ENCODE assay signal across 17 cellular contexts in the genomic region with DNA sequence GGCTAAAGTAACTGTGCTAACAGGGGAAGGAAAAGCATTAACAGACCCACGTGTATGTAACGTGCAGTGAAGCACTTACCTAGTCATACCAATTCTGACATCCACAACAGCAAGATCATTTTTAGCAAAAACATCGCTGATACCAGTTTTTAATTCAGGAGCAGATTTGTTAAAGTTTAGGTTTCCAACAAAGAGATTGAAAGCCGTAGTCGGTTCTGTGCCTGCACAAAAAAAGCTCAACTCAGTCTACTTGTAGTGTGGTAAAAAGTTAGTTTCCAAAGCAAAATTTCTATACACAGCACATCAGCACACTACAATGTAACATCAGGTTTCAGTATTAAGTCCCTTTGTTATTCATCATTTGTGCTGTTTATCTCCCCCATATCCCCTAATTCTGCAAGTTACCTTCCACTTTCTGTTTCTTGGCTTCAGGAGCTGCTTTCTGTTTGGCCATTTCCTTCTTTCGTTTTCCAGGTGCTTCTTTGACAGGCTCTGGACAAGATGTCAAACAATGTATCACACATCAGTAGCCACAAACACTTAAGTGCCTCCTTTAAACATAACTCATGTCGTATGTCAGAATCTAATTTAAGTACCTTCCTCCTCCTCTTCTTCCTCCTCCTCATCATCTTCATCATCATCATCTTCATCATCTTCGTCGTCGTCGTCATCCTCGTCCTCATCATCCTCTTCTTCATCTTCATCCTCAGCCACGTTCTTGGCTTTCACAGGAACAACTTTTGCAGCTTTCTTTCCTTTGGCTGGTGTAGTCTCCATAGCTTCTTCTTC. TPM values are rescaled to one million over a fixed set of nuclear protein-coding genes. Genes with fewer than 3 reads are reported as not detected.
DNase-seq lines count a peak whose midpoint lies in the region; ATAC-seq, FAIRE-seq and TF ChIP-seq lines count a peak whose summit lies in the region.
"Had no signal": no experiment of that assay in that cellular context is flagged by ENCODE, and none has a peak within 500 bp of the region (broad histone marks: within the 10 kb centered on the region; RNA-seq: fewer than 3 reads in every experiment).

No MANE protein-coding gene starts in this region.

- in situ Hi-C loops in HepG2 (cut with HindIII; ENCODE audit: extremely low pct_ligation_motif_present, low pct_unique_long_range_greater_than_20kb), result no loop called here

- BruUV-seq in Calu3 (replicated peaks; lab: Mats Ljungman, UMichigan) (no TSS peak), HepG2 (replicated peaks; lab: Mats Ljungman, UMichigan) (no TSS peak)

- peak overlapping the region in 2 of 3 donors; percentile 48 to 82 for H3K27ac Mint-ChIP-seq in CD4-positive, CD25-positive, alpha-beta regulatory T cell
- peak overlapping the region; percentile 43 for H3K27ac Mint-ChIP-seq in Calu3 (ENCODE audit: unreplicated experiment)
- peak overlapping the region; percentile 72 for H3K27ac Mint-ChIP-seq in activated CD8-positive, alpha-beta T cell treated with anti-CD3 and anti-CD28 coated beads for 36 hours

- no peak overlapping the region for H3K27ac ChIP-seq in CD4-positive, CD25-positive, alpha-beta regulatory T cell (ENCODE audit: insufficient read depth, low read length, poor library complexity, severe bottlenecking)
- no peak overlapping the region for H3K27ac ChIP-seq in HepG2 (ENCODE audit: extremely low read length, insufficient read depth, low read length)
- H3K27ac ChIP-seq: left ventricle myocardium inferior, Peyer's patch had no signal

- H3K9me3 Mint-ChIP-seq in CD4-positive, CD25-positive, alpha-beta regulatory T cell, result no peaks in the 10 kb centered on the region
- no peaks in the 10 kb centered on the region for H3K9me3 Mint-ChIP-seq in Calu3 (ENCODE audit: low read depth, unreplicated experiment)
- no peaks in the 10 kb centered on the region for H3K9me3 Mint-ChIP-seq in activated CD8-positive, alpha-beta T cell treated with anti-CD3 and anti-CD28 coated beads for 36 hours

- CTCF ChIA-PET in Calu3 (lab: Charles Lee) (no interaction called here), HepG2 (lab: Yijun Ruan, JAX; ENCODE audit: low intra/inter-chr PET ratio, low total read pairs) (no interaction called here)
- CTCF ChIA-PET in activated CD8-positive, alpha-beta T cell treated with anti-CD3 and anti-CD28 coated beads for 36 hours (lab: Charles Lee), result interaction anchor here (0.6 to 1.5 kb wide), 3 partner anchors 9 to 96 kb away, joined by 3 to 6 read pairs (median 4); no protein-coding TSS in a partner anchor

- ATAC-seq in CD4-positive, CD25-positive, alpha-beta regulatory T cell (ENCODE audit: low read depth in 2 of 2), result no peak
- no peak for ATAC-seq in activated CD8-positive, alpha-beta T cell treated with anti-CD3 and anti-CD28 coated beads for 36 hours
- no peak for ATAC-seq in HepG2
- ATAC-seq in GM18868 (IDR thresholded peaks at IDR 0.05; ENCODE audit: unreplicated experiment), result no peak
- ATAC-seq in HG03457 (IDR thresholded peaks at IDR 0.05; ENCODE audit: unreplicated experiment), result no peak
- ATAC-seq in GM19324 (IDR thresholded peaks at IDR 0.05; ENCODE audit: low FRiP score, unreplicated experiment), result no peak

- no peaks in the 10 kb centered on the region for H3K9me3 ChIP-seq in CD4-positive, CD25-positive, alpha-beta regulatory T cell (ENCODE audit: control insufficient read depth in 2 of 2, low read length in 2 of 2)
- H3K9me3 ChIP-seq in HepG2 (ENCODE audit: low read length), result no peaks in the 10 kb centered on the region
- H3K9me3 ChIP-seq: left ventricle myocardium inferior, Peyer's patch had no signal

- H3K4me3 Mint-ChIP-seq in CD4-positive, CD25-positive, alpha-beta regulatory T cell, result peak overlapping the region; percentile 39 to 85 (median 67)
- H3K4me3 Mint-ChIP-seq in Calu3 (ENCODE audit: low read depth, unreplicated experiment), result peak overlapping the region; percentile 23
- peak overlapping the region; percentile 66 for H3K4me3 Mint-ChIP-seq in activated CD8-positive, alpha-beta T cell treated with anti-CD3 and anti-CD28 coated beads for 36 hours

- H3K9ac ChIP-seq in HepG2 (ENCODE audit: insufficient read depth, low read depth, low read length), result no peak overlapping the region

- H3K36me3 Mint-ChIP-seq in CD4-positive, CD25-positive, alpha-beta regulatory T cell, result peaks cover 71% of the 10 kb centered on the region
- H3K36me3 Mint-ChIP-seq in Calu3 (ENCODE audit: insufficient read depth, unreplicated experiment), result peaks cover 100% of the 10 kb centered on the region
- H3K36me3 Mint-ChIP-seq in activated CD8-positive, alpha-beta T cell treated with anti-CD3 and anti-CD28 coated beads for 36 hours (ENCODE audit: low read depth), result peaks cover 87% of the 10 kb centered on the region

- DNase-seq in CD4-positive, CD25-positive, alpha-beta regulatory T cell, result peak in 1 of 3 donors; percentile 25
- DNase-seq in Calu3, result no peak
- no peak for DNase-seq in activated CD8-positive, alpha-beta T cell treated with anti-CD3 and anti-CD28 coated beads for 36 hours
- no peak for DNase-seq in HepG2 (ENCODE audit: low spot score)
- DNase-seq in CD1c-positive myeloid dendritic cell (ENCODE audit: extremely low spot score), result no peak
- DNase-seq: activated CD4-positive, alpha-beta T cell treated with anti-CD3 and anti-CD28 coated beads for 4 hours; amniotic stem cell; dermis blood vessel endothelial cell; GF-D8; left ventricle myocardium inferior; NCI-H1930; NCI-H69 had no signal

- H2AFZ ChIP-seq in HepG2 (ENCODE audit: low read length), result no peak overlapping the region

- H3K27me3 ChIP-seq in CD4-positive, CD25-positive, alpha-beta regulatory T cell (ENCODE audit: control insufficient read depth, insufficient read depth, low read length), result no peaks in the 10 kb centered on the region
- H3K27me3 ChIP-seq in HepG2 (ENCODE audit: control insufficient read depth in 1 of 2, insufficient read depth in 2 of 2, low read length in 2 of 2), result no peaks in the 10 kb centered on the region; a peak in 1 of 5 replicates
- H3K27me3 ChIP-seq: Peyer's patch had no signal

- TF ChIP-seq CTCF in Calu3 (IDR thresholded peaks at IDR 0.05; ENCODE audit: unreplicated experiment) (no peak), HepG2 (CRISPR knock-in tag; IDR thresholded peaks at IDR 0.05) (no peak)
- no peak for TF ChIP-seq CTCF in activated CD8-positive, alpha-beta T cell treated with anti-CD3 and anti-CD28 coated beads for 36 hours (IDR thresholded peaks at IDR 0.05)

- TF ChIP-seq RAD21 in HepG2 (CRISPR knock-in tag; IDR thresholded peaks at IDR 0.05), result no peak

- H3K27me3 Mint-ChIP-seq in CD4-positive, CD25-positive, alpha-beta regulatory T cell, result peaks cover 2% of the 10 kb centered on the region
- peaks cover 16% of the 10 kb centered on the region for H3K27me3 Mint-ChIP-seq in Calu3 (ENCODE audit: unreplicated experiment)
- H3K27me3 Mint-ChIP-seq in activated CD8-positive, alpha-beta T cell treated with anti-CD3 and anti-CD28 coated beads for 36 hours, result no peaks in the 10 kb centered on the region

- peaks cover 60% of the 10 kb centered on the region for H3K79me2 ChIP-seq in HepG2 (ENCODE audit: insufficient read depth, low read length)

- TF ChIP-seq POLR2A in HepG2 (IDR thresholded peaks at IDR 0.05; ENCODE audit: insufficient read depth in 1 of 2, low read depth in 2 of 2, low read length in 2 of 2), result peak in 1 of 2 experiments; percentile 56; a peak in 2 of 4 replicates

- peak overlapping the region; percentile 13 for H3K4me3 ChIP-seq in CD4-positive, CD25-positive, alpha-beta regulatory T cell (ENCODE audit: low read depth, low read length)
- no peak overlapping the region for H3K4me3 ChIP-seq in HepG2 (replicated peaks in 1 of 3; ENCODE audit: insufficient read depth in 1 of 3, low read depth in 2 of 3, low read length in 3 of 3)
- H3K4me3 ChIP-seq: left ventricle myocardium inferior, Peyer's patch had no signal

- 96% methylated on average over 13 of the region's 13 CpGs for WGBS in HepG2 (ENCODE audit: low lambda C conversion rate)

- H3K4me1 ChIP-seq in CD4-positive, CD25-positive, alpha-beta regulatory T cell (ENCODE audit: control insufficient read depth, insufficient read depth, low read length, poor library complexity, severe bottlenecking), result peaks cover 43% of the 10 kb centered on the region
- H3K4me1 ChIP-seq in HepG2 (ENCODE audit: insufficient read depth, low read length), result peaks cover 57% of the 10 kb centered on the region

- H3K4me2 ChIP-seq in HepG2 (ENCODE audit: low read depth, low read length), result no peak overlapping the region

- peaks cover 26 to 63% (median 54%) of the 10 kb centered on the region in 4 donors for H3K4me1 Mint-ChIP-seq in CD4-positive, CD25-positive, alpha-beta regulatory T cell
- peaks cover 46% of the 10 kb centered on the region for H3K4me1 Mint-ChIP-seq in Calu3 (ENCODE audit: low read depth, unreplicated experiment)
- H3K4me1 Mint-ChIP-seq in activated CD8-positive, alpha-beta T cell treated with anti-CD3 and anti-CD28 coated beads for 36 hours (ENCODE audit: low read depth), result peaks cover 64% of the 10 kb centered on the region

- H4K20me1 ChIP-seq in HepG2 (ENCODE audit: insufficient read depth, low read length), result peaks cover 82% of the 10 kb centered on the region

- intact Hi-C loops in Calu3 (cut with micrococcal nuclease; ENCODE audit: unreplicated experiment) (no loop called here), HepG2 (cut with micrococcal nuclease; ENCODE audit: unreplicated experiment) (loop anchor here (5.0 kb wide), 2 partner anchors 252 to 408 kb away; no protein-coding TSS in a partner anchor)
- intact Hi-C loops in activated CD8-positive, alpha-beta T cell treated with anti-CD3 and anti-CD28 coated beads for 36 hours (cut with micrococcal nuclease), result loop anchor here (5.0 kb wide), 1 partner anchor 247 kb away; a partner anchor contains a TSS

- TF ChIP-seq EP300 in HepG2 (IDR thresholded peaks at IDR 0.05; ENCODE audit: low read depth in 2 of 2, low read length in 2 of 2), result no peak
- no peak for TF ChIP-seq EP300 in HepG2 (CRISPR knock-in tag; IDR thresholded peaks at IDR 0.05; ENCODE audit: borderline replicate concordance)

- FAIRE-seq in HepG2 (lab: Jason Lieb, UNC), result no peak
- FAIRE-seq: GM18507 had no signal

- POLR2A ChIA-PET in activated CD8-positive, alpha-beta T cell treated with anti-CD3 and anti-CD28 coated beads for 36 hours (lab: Charles Lee), result interaction anchor here (1.3 to 11.6 kb wide), 6 partner anchors 7 to 252 kb away, joined by 3 to 290 read pairs (median 50); a partner anchor contains a TSS
- POLR2A ChIA-PET in HepG2 (lab: Yijun Ruan, JAX), result interaction anchor here (1.7 kb wide), 1 partner anchor 8 kb away, joined by 4 read pairs; no protein-coding TSS in a partner anchor

- peaks cover 79% of the 10 kb centered on the region for H3K36me3 ChIP-seq in CD4-positive, CD25-positive, alpha-beta regulatory T cell (ENCODE audit: control insufficient read depth, insufficient read depth, low read length)
- H3K36me3 ChIP-seq in HepG2 (replicated peaks in 1 of 2; ENCODE audit: control insufficient read depth in 1 of 2, insufficient read depth in 2 of 2, low read length in 2 of 2), result peaks cover 49 to 79% of the 10 kb centered on the region in 2 experiments

RNA-seq across cellular contexts. Expression of a gene that starts 4.0 kb away (rescaled TPM):
- 435 TPM for total RNA-seq in CD4-positive, CD25-positive, alpha-beta regulatory T cell
- 100 to 1,000 TPM; 296 to 366 (median 316) TPM for polyA plus RNA-seq in CD4-positive, CD25-positive, alpha-beta regulatory T cell
- total RNA-seq in Calu3 (2022) (694 and 719 TPM in 2 replicates), HepG2 (2016; rRNA removed; fragmentation: Illumina TruSeq; extraction: Trizol) (779 and 1,144 TPM in 2 replicates)
- total RNA-seq in activated CD8-positive, alpha-beta T cell treated with anti-CD3 and anti-CD28 coated beads for 36 hours, result 1,000 to 10,000 TPM; 1,312 to 1,361 TPM
- total RNA-seq in HepG2 (2016; cell fraction: cytosol; rRNA removed; fragmentation: Illumina TruSeq; extraction: Trizol; ENCODE audit: low read depth), result 61.7 and 76.7 TPM in 2 replicates
- 790 and 1,072 TPM in 2 replicates for total RNA-seq in HepG2 (2016; cell fraction: insoluble cytoplasmic fraction; rRNA removed; fragmentation: Illumina TruSeq; extraction: Trizol)
- total RNA-seq in HepG2 (2016; cell fraction: membrane; rRNA removed; fragmentation: Illumina TruSeq; extraction: Trizol), result 128 and 141 TPM in 2 replicates
- 591 and 635 TPM in 2 replicates for total RNA-seq in HepG2 (2016; cell fraction: nucleus; rRNA removed; fragmentation: Illumina TruSeq; extraction: Trizol)
- 91.5 and 105 TPM in 2 replicates for polyA plus RNA-seq in HepG2 (2011; rRNA removed)
- polyA plus RNA-seq in HepG2 (2011; cell fraction: cytosol; rRNA removed), result 50.8 and 75.9 TPM in 2 replicates
- polyA plus RNA-seq in HepG2 (2011; cell fraction: nucleus; rRNA removed), result 99.7 and 139 TPM in 2 replicates
- 351 and 573 TPM in 2 replicates for polyA plus RNA-seq in HepG2 (2012)
- 29.0 and 32.7 TPM in 2 replicates for polyA plus RNA-seq in HepG2 (2016; cell fraction: cytosol; fragmentation: Illumina TruSeq; extraction: Trizol; ENCODE audit: low read depth)
- polyA plus RNA-seq in HepG2 (2016; cell fraction: insoluble cytoplasmic fraction; fragmentation: Illumina TruSeq; extraction: Trizol; ENCODE audit: low read depth), result 1,733 and 1,875 TPM in 2 replicates
- 54.0 and 78.7 TPM in 2 replicates for polyA plus RNA-seq in HepG2 (2016; cell fraction: membrane; fragmentation: Illumina TruSeq; extraction: Trizol; ENCODE audit: low read depth)
- 1,027 and 1,033 TPM in 2 replicates for polyA plus RNA-seq in HepG2 (2016; cell fraction: nucleus; fragmentation: Illumina TruSeq; extraction: Trizol; ENCODE audit: insufficient read depth, low read depth)
- 22.3 and 47.2 TPM in 2 replicates for polyA minus RNA-seq in HepG2 (2011; rRNA and poly(A)+ RNA removed; ENCODE audit: low replicate concordance)
- polyA minus RNA-seq in HepG2 (2011; cell fraction: cytosol; rRNA and poly(A)+ RNA removed), result 85.0 and 124 TPM in 2 replicates
- polyA minus RNA-seq in HepG2 (2011; cell fraction: nucleus; rRNA and poly(A)+ RNA removed), result 218 and 248 TPM in 2 replicates
